ENCODE assay signal across 8 cellular contexts in the genomic region with DNA sequence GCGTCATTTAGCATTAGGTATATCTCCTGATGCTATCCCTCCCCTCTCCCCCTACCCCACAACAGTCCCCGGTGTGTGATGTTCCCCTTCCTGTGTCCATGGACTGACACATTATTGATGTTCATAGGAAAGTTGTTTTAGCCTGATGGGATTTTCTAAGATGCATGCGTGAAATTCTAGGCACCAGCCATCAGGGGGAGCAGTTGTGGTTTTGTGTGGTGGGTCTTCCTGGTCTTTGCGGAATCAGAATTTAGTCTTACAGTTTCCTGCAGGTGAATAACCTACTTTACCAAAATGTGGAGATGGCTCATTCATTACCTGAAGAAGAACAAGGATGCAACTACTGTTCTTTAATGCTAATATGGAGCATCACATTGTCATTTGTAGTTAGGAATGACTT.
A peak's percentile ranks its signal among the peaks of the same experiment; 100 is the strongest.
DNase-seq lines count a peak whose midpoint lies in the region; ATAC-seq and TF ChIP-seq lines count a peak whose summit lies in the region.

No MANE protein-coding gene starts in this region.

- H3K27ac ChIP-seq in right atrium auricular region (no peak overlapping the region), right cardiac atrium (ENCODE audit: low read length) (no peak overlapping the region)

- H3K4me3 ChIP-seq in right atrium auricular region (no peak overlapping the region), right cardiac atrium (ENCODE audit: low read length) (no peak overlapping the region)

- no peaks in the 10 kb centered on the region for H3K36me3 ChIP-seq in right atrium auricular region

- no peak overlapping the region for H3K4me3 Mint-ChIP-seq in activated CD4-positive, alpha-beta T cell treated with anti-CD3 and anti-CD28 coated beads, Interleukin-2, amount 10 ng/mL, durations not matched to agents 7 days and 5 days
- no peak overlapping the region for H3K4me3 Mint-ChIP-seq in glutamatergic neuron (ENCODE audit: unreplicated experiment)
- no peak overlapping the region for H3K4me3 Mint-ChIP-seq in stimulated activated naive CD8-positive, alpha-beta T cell treated with anti-CD3 and anti-CD28 coated beads, Interleukin-15, amount 100 ng/mL, for 72 hours

- no peaks in the 10 kb centered on the region for H3K9me3 Mint-ChIP-seq in activated CD4-positive, alpha-beta T cell treated with anti-CD3 and anti-CD28 coated beads, Interleukin-2, amount 10 ng/mL, durations not matched to agents 7 days and 5 days
- no peaks in the 10 kb centered on the region for H3K9me3 Mint-ChIP-seq in glutamatergic neuron (ENCODE audit: unreplicated experiment)
- no peaks in the 10 kb centered on the region for H3K9me3 Mint-ChIP-seq in stimulated activated naive CD8-positive, alpha-beta T cell treated with anti-CD3 and anti-CD28 coated beads, Interleukin-15, amount 100 ng/mL, for 72 hours

- peak; percentile 32 to 65 for TF ChIP-seq CTCF in right atrium auricular region (IDR thresholded peaks at IDR 0.05)
- TF ChIP-seq CTCF in LNCAP (IDR thresholded peaks at IDR 0.05) = peak; percentile 77
- TF ChIP-seq CTCF in glutamatergic neuron (IDR thresholded peaks at IDR 0.05; ENCODE audit: partially characterized antibody, unreplicated experiment) = peak; percentile 82

- intact Hi-C loops in right cardiac atrium (cut with DNase I) = no loop called here

- no peak overlapping the region for H3K27ac Mint-ChIP-seq in activated CD4-positive, alpha-beta T cell treated with anti-CD3 and anti-CD28 coated beads, Interleukin-2, amount 10 ng/mL, durations not matched to agents 7 days and 5 days
- H3K27ac Mint-ChIP-seq in glutamatergic neuron (ENCODE audit: unreplicated experiment) = no peak overlapping the region
- H3K27ac Mint-ChIP-seq in stimulated activated naive CD8-positive, alpha-beta T cell treated with anti-CD3 and anti-CD28 coated beads, Interleukin-15, amount 100 ng/mL, for 72 hours = no peak overlapping the region

- H3K36me3 Mint-ChIP-seq in activated CD4-positive, alpha-beta T cell treated with anti-CD3 and anti-CD28 coated beads, Interleukin-2, amount 10 ng/mL, durations not matched to agents 7 days and 5 days (ENCODE audit: low read depth) = no peaks in the 10 kb centered on the region
- no peaks in the 10 kb centered on the region for H3K36me3 Mint-ChIP-seq in glutamatergic neuron (ENCODE audit: unreplicated experiment)

- ATAC-seq in right cardiac atrium = no peak
- ATAC-seq in stimulated activated naive CD8-positive, alpha-beta T cell treated with anti-CD3 and anti-CD28 coated beads, Interleukin-15, amount 100 ng/mL, for 72 hours = peak; percentile 44

- H3K27me3 Mint-ChIP-seq in activated CD4-positive, alpha-beta T cell treated with anti-CD3 and anti-CD28 coated beads, Interleukin-2, amount 10 ng/mL, durations not matched to agents 7 days and 5 days = peaks cover 4% of the 10 kb centered on the region
- peaks cover 2% of the 10 kb centered on the region for H3K27me3 Mint-ChIP-seq in glutamatergic neuron (ENCODE audit: unreplicated experiment)
- peaks cover 36% of the 10 kb centered on the region for H3K27me3 Mint-ChIP-seq in stimulated activated naive CD8-positive, alpha-beta T cell treated with anti-CD3 and anti-CD28 coated beads, Interleukin-15, amount 100 ng/mL, for 72 hours

- H3K4me1 ChIP-seq in right atrium auricular region (peaks cover 0 to 25% of the 10 kb centered on the region in 2 donors), right cardiac atrium (ENCODE audit: control insufficient read depth, insufficient read depth, low read length) (peaks cover 5% of the 10 kb centered on the region)

- H3K9me3 ChIP-seq in right atrium auricular region (no peaks in the 10 kb centered on the region), right cardiac atrium (ENCODE audit: control insufficient read depth, low read length) (no peaks in the 10 kb centered on the region)

- POLR2A ChIA-PET in activated CD4-positive, alpha-beta T cell treated with anti-CD3 and anti-CD28 coated beads, Interleukin-2, amount 10 ng/mL, durations not matched to agents 7 days and 5 days (lab: Charles Lee) = no interaction called here

- H3K27me3 ChIP-seq in right atrium auricular region (no peaks in the 10 kb centered on the region), right cardiac atrium (ENCODE audit: control insufficient read depth, insufficient read depth) (no peaks in the 10 kb centered on the region)

- DNase-seq in right atrium auricular region (ENCODE audit: low spot score) (no peak), right cardiac atrium (no peak), glutamatergic neuron (peak; percentile 53), DMS153 treated with DMSO at 0.1 percent for 48 hours (lab: John Stamatoyannopoulos, UW; ENCODE audit: unreplicated experiment) (no peak), epidermal melanocyte (ENCODE audit: insufficient read length, low spot score) (no peak)
- peak; percentile 37 for DNase-seq in activated CD4-positive, alpha-beta T cell treated with anti-CD3 and anti-CD28 coated beads, Interleukin-2, amount 10 ng/mL, durations not matched to agents 7 days and 5 days
- peak in 1 of 2 donors; percentile 15 for DNase-seq in stimulated activated naive CD8-positive, alpha-beta T cell treated with anti-CD3 and anti-CD28 coated beads, Interleukin-15, amount 100 ng/mL, for 72 hours

- CTCF ChIA-PET in activated CD4-positive, alpha-beta T cell treated with anti-CD3 and anti-CD28 coated beads, Interleukin-2, amount 10 ng/mL, durations not matched to agents 7 days and 5 days (lab: Charles Lee) = no interaction called here

- peaks cover 11% of the 10 kb centered on the region for H3K4me1 Mint-ChIP-seq in activated CD4-positive, alpha-beta T cell treated with anti-CD3 and anti-CD28 coated beads, Interleukin-2, amount 10 ng/mL, durations not matched to agents 7 days and 5 days
- H3K4me1 Mint-ChIP-seq in glutamatergic neuron (ENCODE audit: low read depth, unreplicated experiment) = peaks cover 4% of the 10 kb centered on the region
- peaks cover 12% of the 10 kb centered on the region for H3K4me1 Mint-ChIP-seq in stimulated activated naive CD8-positive, alpha-beta T cell treated with anti-CD3 and anti-CD28 coated beads, Interleukin-15, amount 100 ng/mL, for 72 hours

- WGBS in right cardiac atrium = 53% methylated on average over 4 of the region's 4 CpGs

Comparison
In these comparisons a context has a peak if more than half of its experiments do, and no peak if none do; other contexts are left out.
1. DNase-seq: peak in activated CD4-positive, alpha-beta T cell treated with anti-CD3 and anti-CD28 coated beads, Interleukin-2, amount 10 ng/mL, durations not matched to agents 7 days and 5 days (single experiment) and glutamatergic neuron (single experiment); none in right atrium auricular region (single experiment), right cardiac atrium (0 of 3), DMS153 treated with DMSO at 0.1 percent for 48 hours (single experiment) and epidermal melanocyte (single experiment).
2. Peak in every context shown above with its lines, with median percentiles within 50 percentile points of each other: CTCF ChIP-seq.